ENCODE assay signal across 1 cellular context in the genomic region with DNA sequence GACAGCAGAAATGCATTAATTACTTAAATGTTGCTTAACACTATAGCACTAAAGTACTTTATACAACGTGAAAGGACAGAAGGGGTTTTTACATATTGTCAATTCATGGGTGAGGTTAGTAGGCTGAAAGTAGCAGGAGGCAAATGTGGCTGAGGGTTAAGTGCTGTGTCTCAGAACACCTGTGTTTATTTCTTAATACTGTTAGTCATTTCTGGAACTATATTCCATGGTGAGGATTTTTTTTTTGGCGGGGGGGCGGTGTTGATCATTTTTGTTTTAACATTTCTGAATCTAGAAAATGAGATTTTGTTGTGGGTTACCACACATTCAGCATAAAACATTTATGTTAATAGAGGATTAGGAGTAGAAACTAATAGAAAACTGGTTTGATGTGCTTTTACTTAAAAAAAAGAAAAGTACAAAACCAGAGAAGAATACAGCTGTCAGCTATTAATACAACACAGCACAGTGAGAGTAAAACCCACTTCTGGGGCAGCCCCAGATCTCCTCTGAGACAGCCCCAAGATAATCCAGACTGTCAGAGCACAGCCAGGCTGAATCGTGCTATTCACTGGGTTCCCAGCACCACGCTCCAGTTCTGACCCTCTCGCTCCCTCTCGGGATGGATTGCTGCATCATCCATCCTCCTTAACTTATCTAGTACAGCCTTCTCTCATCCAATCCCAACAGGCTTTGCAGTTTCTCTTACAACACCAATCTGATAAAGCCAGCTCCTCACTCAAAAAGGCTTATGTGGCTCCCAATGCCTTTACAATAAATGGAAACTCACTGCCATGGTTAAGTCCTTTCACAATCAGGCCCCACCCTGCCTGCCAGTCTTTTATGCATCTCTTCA.
A peak's percentile ranks its signal among the peaks of the same experiment; 100 is the strongest.
TF ChIP-seq lines count a peak whose summit lies in the region.

No MANE protein-coding gene starts in this region.

TF ChIP-seq in GM12878, 131 proteins besides CTCF, POLR2A, EP300 and RAD21 (continued from another document and continues in another):
- TF ChIP-seq, protein P1, sequence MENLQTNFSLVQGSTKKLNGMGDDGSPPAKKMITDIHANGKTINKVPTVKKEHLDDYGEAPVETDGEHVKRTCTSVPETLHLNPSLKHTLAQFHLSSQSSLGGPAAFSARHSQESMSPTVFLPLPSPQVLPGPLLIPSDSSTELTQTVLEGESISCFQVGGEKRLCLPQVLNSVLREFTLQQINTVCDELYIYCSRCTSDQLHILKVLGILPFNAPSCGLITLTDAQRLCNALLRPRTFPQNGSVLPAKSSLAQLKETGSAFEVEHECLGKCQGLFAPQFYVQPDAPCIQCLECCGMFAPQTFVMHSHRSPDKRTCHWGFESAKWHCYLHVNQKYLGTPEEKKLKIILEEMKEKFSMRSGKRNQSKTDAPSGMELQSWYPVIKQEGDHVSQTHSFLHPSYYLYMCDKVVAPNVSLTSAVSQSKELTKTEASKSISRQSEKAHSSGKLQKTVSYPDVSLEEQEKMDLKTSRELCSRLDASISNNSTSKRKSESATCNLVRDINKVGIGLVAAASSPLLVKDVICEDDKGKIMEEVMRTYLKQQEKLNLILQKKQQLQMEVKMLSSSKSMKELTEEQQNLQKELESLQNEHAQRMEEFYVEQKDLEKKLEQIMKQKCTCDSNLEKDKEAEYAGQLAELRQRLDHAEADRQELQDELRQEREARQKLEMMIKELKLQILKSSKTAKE (IDR thresholded peaks at IDR 0.05; ENCODE audit: low read depth, poor library complexity, severe bottlenecking), result no peak
- TF ChIP-seq RCOR1 (conservative IDR thresholded peaks at IDR 0.05; ENCODE audit: low read depth, low read length) (no peak), NFIC (IDR thresholded peaks at IDR 0.05; ENCODE audit: low read depth, low read length) (peak; percentile 80), SMARCA5 (IDR thresholded peaks at IDR 0.05) (no peak), HDAC2 (IDR thresholded peaks at IDR 0.05) (no peak), MTA3 (IDR thresholded peaks at IDR 0.05; ENCODE audit: borderline replicate concordance, low read length) (peak; percentile 37; the same call in 1 of the 2 replicates), SREBF1 (IDR thresholded peaks at IDR 0.05; ENCODE audit: low read length) (no peak), KLF5 (IDR thresholded peaks at IDR 0.05; ENCODE audit: partially characterized antibody) (no peak), CBFB (IDR thresholded peaks at IDR 0.05; ENCODE audit: low read depth) (peak; percentile 29; the same call in 1 of the 2 replicates), PAX5 (IDR thresholded peaks at IDR 0.05; ENCODE audit: borderline replicate concordance, low read depth, low read length) (no peak), NR2C2 (IDR thresholded peaks at IDR 0.05; ENCODE audit: borderline replicate concordance, control insufficient read depth, insufficient read length, low read depth) (no peak), ZSCAN29 (IDR thresholded peaks at IDR 0.05) (no peak), YBX1 (IDR thresholded peaks at IDR 0.05) (no peak), EED (IDR thresholded peaks at IDR 0.05; ENCODE audit: low read depth) (peak; percentile 40; the same call in 1 of the 2 replicates), HDGF (IDR thresholded peaks at IDR 0.05) (no peak), RFX5 (IDR thresholded peaks at IDR 0.05; ENCODE audit: low read depth, low read length) (no peak), DPF2 (IDR thresholded peaks at IDR 0.05) (no peak), TAF1 (IDR thresholded peaks at IDR 0.05; ENCODE audit: borderline replicate concordance, low read depth, low read length) (no peak), IRF4 (IDR thresholded peaks at IDR 0.05; ENCODE audit: low read depth, low read length) (peak; percentile 55; the same call in 1 of the 2 replicates), BACH1 (IDR thresholded peaks at IDR 0.05; ENCODE audit: borderline replicate concordance) (no peak), SRF (IDR thresholded peaks at IDR 0.05; ENCODE audit: low read depth in 2 of 2, low read length in 2 of 2) (no peak), MYC (IDR thresholded peaks at IDR 0.05; ENCODE audit: insufficient read depth, insufficient read length, insufficient replicate concordance, low read length, severe bottlenecking) (no peak), TCF3 (IDR thresholded peaks at IDR 0.05; ENCODE audit: borderline replicate concordance, insufficient read depth, low read depth, low read length) (0 out of 2 replicates have a peak, but pooled peaks have one; percentile 29), BMI1 (IDR thresholded peaks at IDR 0.05; ENCODE audit: borderline replicate concordance) (no peak), KAT2A (conservative IDR thresholded peaks at IDR 0.05; ENCODE audit: control insufficient read depth, low read depth, low read length) (no peak), MEF2B (IDR thresholded peaks at IDR 0.05; ENCODE audit: partially characterized antibody, poor library complexity, severe bottlenecking) (peak; percentile 25), BCL11A (IDR thresholded peaks at IDR 0.05; ENCODE audit: low read depth, low read length) (no peak), CREM (IDR thresholded peaks at IDR 0.05; ENCODE audit: low read depth) (peak; percentile 34; the same call in 1 of the 2 replicates), PAX8 (IDR thresholded peaks at IDR 0.05) (no peak), ASH2L (IDR thresholded peaks at IDR 0.05; ENCODE audit: borderline replicate concordance, low read depth) (no peak), NBN (IDR thresholded peaks at IDR 0.05) (no peak), YY1 (IDR thresholded peaks at IDR 0.05; ENCODE audit: low read depth, low read length) (no peak)
- TF ChIP-seq, protein P2, sequence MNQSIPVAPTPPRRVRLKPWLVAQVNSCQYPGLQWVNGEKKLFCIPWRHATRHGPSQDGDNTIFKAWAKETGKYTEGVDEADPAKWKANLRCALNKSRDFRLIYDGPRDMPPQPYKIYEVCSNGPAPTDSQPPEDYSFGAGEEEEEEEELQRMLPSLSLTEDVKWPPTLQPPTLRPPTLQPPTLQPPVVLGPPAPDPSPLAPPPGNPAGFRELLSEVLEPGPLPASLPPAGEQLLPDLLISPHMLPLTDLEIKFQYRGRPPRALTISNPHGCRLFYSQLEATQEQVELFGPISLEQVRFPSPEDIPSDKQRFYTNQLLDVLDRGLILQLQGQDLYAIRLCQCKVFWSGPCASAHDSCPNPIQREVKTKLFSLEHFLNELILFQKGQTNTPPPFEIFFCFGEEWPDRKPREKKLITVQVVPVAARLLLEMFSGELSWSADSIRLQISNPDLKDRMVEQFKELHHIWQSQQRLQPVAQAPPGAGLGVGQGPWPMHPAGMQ (IDR thresholded peaks at IDR 0.05; ENCODE audit: borderline replicate concordance), result no peak
- TF ChIP-seq, protein P3, sequence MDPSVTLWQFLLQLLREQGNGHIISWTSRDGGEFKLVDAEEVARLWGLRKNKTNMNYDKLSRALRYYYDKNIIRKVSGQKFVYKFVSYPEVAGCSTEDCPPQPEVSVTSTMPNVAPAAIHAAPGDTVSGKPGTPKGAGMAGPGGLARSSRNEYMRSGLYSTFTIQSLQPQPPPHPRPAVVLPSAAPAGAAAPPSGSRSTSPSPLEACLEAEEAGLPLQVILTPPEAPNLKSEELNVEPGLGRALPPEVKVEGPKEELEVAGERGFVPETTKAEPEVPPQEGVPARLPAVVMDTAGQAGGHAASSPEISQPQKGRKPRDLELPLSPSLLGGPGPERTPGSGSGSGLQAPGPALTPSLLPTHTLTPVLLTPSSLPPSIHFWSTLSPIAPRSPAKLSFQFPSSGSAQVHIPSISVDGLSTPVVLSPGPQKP (IDR thresholded peaks at IDR 0.05; ENCODE audit: low read depth, low read length), result no peak
- TF ChIP-seq, protein P4, sequence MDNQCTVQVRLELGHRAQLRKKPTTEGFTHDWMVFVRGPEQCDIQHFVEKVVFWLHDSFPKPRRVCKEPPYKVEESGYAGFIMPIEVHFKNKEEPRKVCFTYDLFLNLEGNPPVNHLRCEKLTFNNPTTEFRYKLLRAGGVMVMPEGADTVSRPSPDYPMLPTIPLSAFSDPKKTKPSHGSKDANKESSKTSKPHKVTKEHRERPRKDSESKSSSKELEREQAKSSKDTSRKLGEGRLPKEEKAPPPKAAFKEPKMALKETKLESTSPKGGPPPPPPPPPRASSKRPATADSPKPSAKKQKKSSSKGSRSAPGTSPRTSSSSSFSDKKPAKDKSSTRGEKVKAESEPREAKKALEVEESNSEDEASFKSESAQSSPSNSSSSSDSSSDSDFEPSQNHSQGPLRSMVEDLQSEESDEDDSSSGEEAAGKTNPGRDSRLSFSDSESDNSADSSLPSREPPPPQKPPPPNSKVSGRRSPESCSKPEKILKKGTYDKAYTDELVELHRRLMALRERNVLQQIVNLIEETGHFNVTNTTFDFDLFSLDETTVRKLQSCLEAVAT (IDR thresholded peaks at IDR 0.05), result no peak
- TF ChIP-seq, protein P5, sequence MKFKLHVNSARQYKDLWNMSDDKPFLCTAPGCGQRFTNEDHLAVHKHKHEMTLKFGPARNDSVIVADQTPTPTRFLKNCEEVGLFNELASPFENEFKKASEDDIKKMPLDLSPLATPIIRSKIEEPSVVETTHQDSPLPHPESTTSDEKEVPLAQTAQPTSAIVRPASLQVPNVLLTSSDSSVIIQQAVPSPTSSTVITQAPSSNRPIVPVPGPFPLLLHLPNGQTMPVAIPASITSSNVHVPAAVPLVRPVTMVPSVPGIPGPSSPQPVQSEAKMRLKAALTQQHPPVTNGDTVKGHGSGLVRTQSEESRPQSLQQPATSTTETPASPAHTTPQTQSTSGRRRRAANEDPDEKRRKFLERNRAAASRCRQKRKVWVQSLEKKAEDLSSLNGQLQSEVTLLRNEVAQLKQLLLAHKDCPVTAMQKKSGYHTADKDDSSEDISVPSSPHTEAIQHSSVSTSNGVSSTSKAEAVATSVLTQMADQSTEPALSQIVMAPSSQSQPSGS (IDR thresholded peaks at IDR 0.05; ENCODE audit: low read length), result peak; percentile 53
- TF ChIP-seq, protein P6, sequence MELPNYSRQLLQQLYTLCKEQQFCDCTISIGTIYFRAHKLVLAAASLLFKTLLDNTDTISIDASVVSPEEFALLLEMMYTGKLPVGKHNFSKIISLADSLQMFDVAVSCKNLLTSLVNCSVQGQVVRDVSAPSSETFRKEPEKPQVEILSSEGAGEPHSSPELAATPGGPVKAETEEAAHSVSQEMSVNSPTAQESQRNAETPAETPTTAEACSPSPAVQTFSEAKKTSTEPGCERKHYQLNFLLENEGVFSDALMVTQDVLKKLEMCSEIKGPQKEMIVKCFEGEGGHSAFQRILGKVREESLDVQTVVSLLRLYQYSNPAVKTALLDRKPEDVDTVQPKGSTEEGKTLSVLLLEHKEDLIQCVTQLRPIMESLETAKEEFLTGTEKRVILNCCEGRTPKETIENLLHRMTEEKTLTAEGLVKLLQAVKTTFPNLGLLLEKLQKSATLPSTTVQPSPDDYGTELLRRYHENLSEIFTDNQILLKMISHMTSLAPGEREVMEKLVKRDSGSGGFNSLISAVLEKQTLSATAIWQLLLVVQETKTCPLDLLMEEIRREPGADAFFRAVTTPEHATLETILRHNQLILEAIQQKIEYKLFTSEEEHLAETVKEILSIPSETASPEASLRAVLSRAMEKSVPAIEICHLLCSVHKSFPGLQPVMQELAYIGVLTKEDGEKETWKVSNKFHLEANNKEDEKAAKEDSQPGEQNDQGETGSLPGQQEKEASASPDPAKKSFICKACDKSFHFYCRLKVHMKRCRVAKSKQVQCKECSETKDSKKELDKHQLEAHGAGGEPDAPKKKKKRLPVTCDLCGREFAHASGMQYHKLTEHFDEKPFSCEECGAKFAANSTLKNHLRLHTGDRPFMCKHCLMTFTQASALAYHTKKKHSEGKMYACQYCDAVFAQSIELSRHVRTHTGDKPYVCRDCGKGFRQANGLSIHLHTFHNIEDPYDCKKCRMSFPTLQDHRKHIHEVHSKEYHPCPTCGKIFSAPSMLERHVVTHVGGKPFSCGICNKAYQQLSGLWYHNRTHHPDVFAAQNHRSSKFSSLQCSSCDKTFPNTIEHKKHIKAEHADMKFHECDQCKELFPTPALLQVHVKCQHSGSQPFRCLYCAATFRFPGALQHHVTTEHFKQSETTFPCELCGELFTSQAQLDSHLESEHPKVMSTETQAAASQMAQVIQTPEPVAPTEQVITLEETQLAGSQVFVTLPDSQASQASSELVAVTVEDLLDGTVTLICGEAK (IDR thresholded peaks at IDR 0.05; ENCODE audit: borderline replicate concordance), result no peak
- TF ChIP-seq, protein P7, sequence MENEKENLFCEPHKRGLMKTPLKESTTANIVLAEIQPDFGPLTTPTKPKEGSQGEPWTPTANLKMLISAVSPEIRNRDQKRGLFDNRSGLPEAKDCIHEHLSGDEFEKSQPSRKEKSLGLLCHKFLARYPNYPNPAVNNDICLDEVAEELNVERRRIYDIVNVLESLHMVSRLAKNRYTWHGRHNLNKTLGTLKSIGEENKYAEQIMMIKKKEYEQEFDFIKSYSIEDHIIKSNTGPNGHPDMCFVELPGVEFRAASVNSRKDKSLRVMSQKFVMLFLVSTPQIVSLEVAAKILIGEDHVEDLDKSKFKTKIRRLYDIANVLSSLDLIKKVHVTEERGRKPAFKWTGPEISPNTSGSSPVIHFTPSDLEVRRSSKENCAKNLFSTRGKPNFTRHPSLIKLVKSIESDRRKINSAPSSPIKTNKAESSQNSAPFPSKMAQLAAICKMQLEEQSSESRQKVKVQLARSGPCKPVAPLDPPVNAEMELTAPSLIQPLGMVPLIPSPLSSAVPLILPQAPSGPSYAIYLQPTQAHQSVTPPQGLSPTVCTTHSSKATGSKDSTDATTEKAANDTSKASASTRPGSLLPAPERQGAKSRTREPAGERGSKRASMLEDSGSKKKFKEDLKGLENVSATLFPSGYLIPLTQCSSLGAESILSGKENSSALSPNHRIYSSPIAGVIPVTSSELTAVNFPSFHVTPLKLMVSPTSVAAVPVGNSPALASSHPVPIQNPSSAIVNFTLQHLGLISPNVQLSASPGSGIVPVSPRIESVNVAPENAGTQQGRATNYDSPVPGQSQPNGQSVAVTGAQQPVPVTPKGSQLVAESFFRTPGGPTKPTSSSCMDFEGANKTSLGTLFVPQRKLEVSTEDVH (IDR thresholded peaks at IDR 0.05; ENCODE audit: low read depth, partially characterized antibody), result no peak
- TF ChIP-seq, protein P8, sequence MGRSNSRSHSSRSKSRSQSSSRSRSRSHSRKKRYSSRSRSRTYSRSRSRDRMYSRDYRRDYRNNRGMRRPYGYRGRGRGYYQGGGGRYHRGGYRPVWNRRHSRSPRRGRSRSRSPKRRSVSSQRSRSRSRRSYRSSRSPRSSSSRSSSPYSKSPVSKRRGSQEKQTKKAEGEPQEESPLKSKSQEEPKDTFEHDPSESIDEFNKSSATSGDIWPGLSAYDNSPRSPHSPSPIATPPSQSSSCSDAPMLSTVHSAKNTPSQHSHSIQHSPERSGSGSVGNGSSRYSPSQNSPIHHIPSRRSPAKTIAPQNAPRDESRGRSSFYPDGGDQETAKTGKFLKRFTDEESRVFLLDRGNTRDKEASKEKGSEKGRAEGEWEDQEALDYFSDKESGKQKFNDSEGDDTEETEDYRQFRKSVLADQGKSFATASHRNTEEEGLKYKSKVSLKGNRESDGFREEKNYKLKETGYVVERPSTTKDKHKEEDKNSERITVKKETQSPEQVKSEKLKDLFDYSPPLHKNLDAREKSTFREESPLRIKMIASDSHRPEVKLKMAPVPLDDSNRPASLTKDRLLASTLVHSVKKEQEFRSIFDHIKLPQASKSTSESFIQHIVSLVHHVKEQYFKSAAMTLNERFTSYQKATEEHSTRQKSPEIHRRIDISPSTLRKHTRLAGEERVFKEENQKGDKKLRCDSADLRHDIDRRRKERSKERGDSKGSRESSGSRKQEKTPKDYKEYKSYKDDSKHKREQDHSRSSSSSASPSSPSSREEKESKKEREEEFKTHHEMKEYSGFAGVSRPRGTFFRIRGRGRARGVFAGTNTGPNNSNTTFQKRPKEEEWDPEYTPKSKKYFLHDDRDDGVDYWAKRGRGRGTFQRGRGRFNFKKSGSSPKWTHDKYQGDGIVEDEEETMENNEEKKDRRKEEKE (IDR thresholded peaks at IDR 0.05), result no peak
